Comparison of ENCODE assay signal across 29 cellular contexts in genomic region chr16:68503334-68503733, GRCh38. TPM values are rescaled to one million over a fixed set of nuclear protein-coding genes. Genes with fewer than 3 reads are reported as not detected.
DNase-seq lines count a peak whose midpoint lies in the region; ATAC-seq and TF ChIP-seq lines count a peak whose summit lies in the region.
"Had no signal": no experiment of that assay in that cellular context is flagged by ENCODE, and none has a peak within 500 bp of the region (broad histone marks: within the 10 kb centered on the region; RNA-seq: fewer than 3 reads in every experiment).

No MANE protein-coding gene starts in this region.

- peaks cover 28% of the 10 kb centered on the region for H3K27me3 Mint-ChIP-seq in MCF 10A (ENCODE audit: insufficient read depth, unreplicated experiment)
- H3K27me3 Mint-ChIP-seq: activated naive CD8-positive, alpha-beta T cell treated with anti-CD3 and anti-CD28 coated beads for 36 hours had no signal

- no peaks in the 10 kb centered on the region for H3K4me1 ChIP-seq in breast epithelium
- H3K4me1 ChIP-seq: gastrocnemius medialis had no signal

- POLR2A ChIA-PET in MCF 10A (lab: Yijun Ruan, JAX), result interaction anchor here (0.5 kb wide), 1 partner anchor 685 kb away, joined by 3 read pairs; no protein-coding TSS in a partner anchor

- peak; percentile 36 for DNase-seq in MCF 10A (ENCODE audit: unreplicated experiment)
- DNase-seq in breast epithelium (ENCODE audit: low spot score in 2 of 2), result no peak
- DNase-seq in NCI-H226, result peak; percentile 76
- DNase-seq in foreskin fibroblast, result peak; percentile 44 to 59
- no peak for DNase-seq in activated CD4-positive, alpha-beta T cell treated with anti-CD3 and anti-CD28 coated beads, Interleukin-2, amount 50 U/mL, for 1 hour
- DNase-seq in NCI-H2196 (lab: John Stamatoyannopoulos, UW; ENCODE audit: unreplicated experiment), result no peak
- DNase-seq in stimulated activated CD4-positive, alpha-beta T cell treated with anti-CD3 and anti-CD28 coated beads, Interleukin-4, amount 100 ng/mL, for 4 hours, result no peak
- DNase-seq: activated CD8-positive, alpha-beta memory T cell treated with anti-CD3 and anti-CD28 coated beads, Interleukin-2, amount 50 U/mL, for 4 hours; activated naive CD8-positive, alpha-beta T cell treated with anti-CD3 and anti-CD28 coated beads for 36 hours; cerebellar nuclear complex; gastrocnemius medialis; GF-D8; Kasumi-1; kidney glomerular epithelial cell; NCI-H1417; NCI-H2081 treated with DMSO at 0.1 percent for 48 hours; NCI-H446 treated with DMSO at 0.1 percent for 48 hours; stimulated activated CD4-positive, alpha-beta T cell treated with anti-CD3 and anti-CD28 coated beads, Interleukin-2, amount 100 ng/mL, for 48 hours; stimulated activated naive CD4-positive, alpha-beta T cell treated with Interleukin-2 at 50 U/mL for 16 hours; tibial artery; WERI-Rb-1 had no signal

- no peak overlapping the region for H3K27ac ChIP-seq in breast epithelium
- H3K27ac ChIP-seq: gastrocnemius medialis, tibial artery, WERI-Rb-1 had no signal

- H3K4me3 Mint-ChIP-seq in MCF 10A (ENCODE audit: unreplicated experiment), result no peak overlapping the region
- H3K4me3 Mint-ChIP-seq: activated naive CD8-positive, alpha-beta T cell treated with anti-CD3 and anti-CD28 coated beads for 36 hours; CD14-positive monocyte; memory B cell had no signal

- BruUV-seq in MCF 10A (replicated peaks; lab: Mats Ljungman, UMichigan), result no TSS peak

- ATAC-seq in HG03139 (IDR thresholded peaks at IDR 0.05; ENCODE audit: unreplicated experiment), result no peak
- ATAC-seq: gastrocnemius medialis, Panc1 had no signal

- no peak overlapping the region for H3K27ac Mint-ChIP-seq in MCF 10A (ENCODE audit: low read depth, unreplicated experiment)
- H3K27ac Mint-ChIP-seq: activated naive CD8-positive, alpha-beta T cell treated with anti-CD3 and anti-CD28 coated beads for 36 hours; activated T-helper 2 cell treated with anti-CD3 and anti-CD28 coated beads, Interferon-gamma antibody, Interleukin-2, Interleukin-4, amounts not matched to agents 10 μg/mL and 5 μg/mL and 100 μg/mL, durations not matched to agents 14 hours and 24 hours and 36 hours; memory B cell had no signal

- no peak overlapping the region for H3K4me3 ChIP-seq in breast epithelium
- no peak overlapping the region for H3K4me3 ChIP-seq in foreskin fibroblast (ENCODE audit: low read depth in 1 of 2, low read length in 2 of 2)
- H3K4me3 ChIP-seq: gastrocnemius medialis, smooth muscle cell, tibial artery had no signal

- no peaks in the 10 kb centered on the region for H3K9me3 ChIP-seq in breast epithelium
- H3K9me3 ChIP-seq: gastrocnemius medialis, tibial artery had no signal

- H3K9me3 Mint-ChIP-seq in MCF 10A (ENCODE audit: unreplicated experiment), result no peaks in the 10 kb centered on the region
- H3K9me3 Mint-ChIP-seq: activated naive CD8-positive, alpha-beta T cell treated with anti-CD3 and anti-CD28 coated beads for 36 hours; activated T-helper 2 cell treated with anti-CD3 and anti-CD28 coated beads, Interferon-gamma antibody, Interleukin-2, Interleukin-4, amounts not matched to agents 10 μg/mL and 5 μg/mL and 100 μg/mL, durations not matched to agents 14 hours and 24 hours and 36 hours; CD14-positive monocyte; memory B cell had no signal

- intact Hi-C loops in MCF 10A (cut with micrococcal nuclease) (no loop called here), breast epithelium (cut with DNase I; ENCODE audit: low total_unique reads) (no loop called here)

- H3K36me3 ChIP-seq in breast epithelium, result no peaks in the 10 kb centered on the region
- H3K36me3 ChIP-seq: gastrocnemius medialis, tibial artery, WERI-Rb-1 had no signal

- no peaks in the 10 kb centered on the region for H3K4me1 Mint-ChIP-seq in MCF 10A (ENCODE audit: insufficient read depth, unreplicated experiment)
- H3K4me1 Mint-ChIP-seq: activated naive CD8-positive, alpha-beta T cell treated with anti-CD3 and anti-CD28 coated beads for 36 hours; memory B cell had no signal

- H3K36me3 Mint-ChIP-seq in MCF 10A (ENCODE audit: insufficient read depth, unreplicated experiment), result no peaks in the 10 kb centered on the region
- H3K36me3 Mint-ChIP-seq: activated naive CD8-positive, alpha-beta T cell treated with anti-CD3 and anti-CD28 coated beads for 36 hours; CD14-positive monocyte; memory B cell had no signal

- TF ChIP-seq POLR2A in breast epithelium (IDR thresholded peaks at IDR 0.05), result no peak

- H3K27me3 ChIP-seq in breast epithelium, result no peaks in the 10 kb centered on the region
- H3K27me3 ChIP-seq: gastrocnemius medialis had no signal

- no peak for TF ChIP-seq CTCF in MCF 10A (IDR thresholded peaks at IDR 0.05; ENCODE audit: unreplicated experiment)
- TF ChIP-seq CTCF in breast epithelium (IDR thresholded peaks at IDR 0.05), result no peak
- no peak for TF ChIP-seq CTCF in foreskin fibroblast (IDR thresholded peaks at IDR 0.05; ENCODE audit: low read depth, low read length)

- CTCF ChIA-PET in MCF 10A (lab: Yijun Ruan, JAX), result no interaction called here

RNA-seq across cellular contexts. Expression of gene ZFP90, which starts 35.8 kb away (rescaled TPM):
- total RNA-seq in MCF 10A (2022) (25.5 and 29.3 TPM in 2 replicates), breast epithelium (10 to 100 TPM; 35.7 to 40.6 (median 40.3) TPM)

RNA-seq across cellular contexts. Expression of gene SMPD3, which starts 55.0 kb away (rescaled TPM):
- total RNA-seq in MCF 10A (2022) (0.25 TPM in 1 of 2 replicates, not detected in the other), breast epithelium (10 to 100 TPM in 1 of 3 donors, 1 to 10 TPM in 1, under 1 TPM in 1; under 0.01 to 15.4 (median 2.9) TPM)
- total RNA-seq: epithelial cell of proximal tubule, myocyte had no signal

Comparison
In these comparisons a context has a peak if more than half of its experiments do, and no peak if none do; other contexts are left out.
1. DNase-seq: peak in MCF 10A (single experiment), NCI-H226 (single experiment) and foreskin fibroblast (2 of 2); none in breast epithelium (0 of 2), activated CD4-positive, alpha-beta T cell treated with anti-CD3 and anti-CD28 coated beads, Interleukin-2, amount 50 U/mL, for 1 hour (single experiment), NCI-H2196 (single experiment) and stimulated activated CD4-positive, alpha-beta T cell treated with anti-CD3 and anti-CD28 coated beads, Interleukin-4, amount 100 ng/mL, for 4 hours (0 of 2).